10 cellular contexts compared by ENCODE assay signal in genomic region chr3:196757876-196758739, GRCh38. TPM values are rescaled to one million over a fixed set of nuclear protein-coding genes. Genes with fewer than 3 reads are reported as not detected.
DNase-seq lines count a peak whose midpoint lies in the region; ATAC-seq and TF ChIP-seq lines count a peak whose summit lies in the region.
"Had no signal": no experiment of that assay in that cellular context is flagged by ENCODE, and none has a peak within 500 bp of the region (broad histone marks: within the 10 kb centered on the region; RNA-seq: fewer than 3 reads in every experiment).

No MANE protein-coding gene starts in this region.

- H3K27ac Mint-ChIP-seq in activated T-cell treated with anti-CD3 and anti-CD28 coated beads, Interleukin-2, amount 50 U/mL, for 72 hours: peak overlapping the region; percentile 83

- H3K27me3 Mint-ChIP-seq in activated T-cell treated with anti-CD3 and anti-CD28 coated beads, Interleukin-2, amount 50 U/mL, for 72 hours (ENCODE audit: low read depth): no peaks in the 10 kb centered on the region

- CTCF ChIA-PET in HEK293T (lab: Yijun Ruan, JAX): no interaction called here

- no peaks in the 10 kb centered on the region for H3K9me3 ChIP-seq in thyroid gland

- peaks cover 65% of the 10 kb centered on the region for H3K4me1 Mint-ChIP-seq in activated T-cell treated with anti-CD3 and anti-CD28 coated beads, Interleukin-2, amount 50 U/mL, for 72 hours (ENCODE audit: low read depth)

- peaks cover 21 to 45% of the 10 kb centered on the region in 2 donors for H3K36me3 Mint-ChIP-seq in activated T-cell treated with anti-CD3 and anti-CD28 coated beads, Interleukin-2, amount 50 U/mL, for 72 hours (ENCODE audit: insufficient read depth in 2 of 2)

- POLR2A ChIA-PET in HEK293T (lab: Yijun Ruan, JAX): no interaction called here

- H3K4me3 Mint-ChIP-seq in activated T-cell treated with anti-CD3 and anti-CD28 coated beads, Interleukin-2, amount 50 U/mL, for 72 hours: peak overlapping the region; percentile 23 to 57

- H3K27me3 ChIP-seq in thyroid gland: no peaks in the 10 kb centered on the region
- H3K27me3 ChIP-seq: gastroesophageal sphincter had no signal

- no peak overlapping the region for H3K4me3 ChIP-seq in thyroid gland (replicated peaks in 1 of 3)
- H3K4me3 ChIP-seq: gastroesophageal sphincter had no signal

- DNase-seq in activated T-cell treated with anti-CD3 and anti-CD28 coated beads for 48 hours (ENCODE audit: low read depth): peak; percentile 5
- DNase-seq in activated T-cell treated with anti-CD3 and anti-CD28 coated beads, Interleukin-2, amount 50 U/mL, for 1 hour: no peak
- peak in 1 of 2 donors; percentile 15 for DNase-seq in activated T-cell treated with anti-CD3 and anti-CD28 coated beads, Interleukin-2, amount 50 U/mL, for 72 hours
- DNase-seq in fibroblast of the conjunctiva (ENCODE audit: low read depth): peak; percentile 55
- DNase-seq in stimulated activated naive CD8-positive, alpha-beta T cell treated with anti-CD3 and anti-CD28 coated beads, Interleukin-15, Interleukin-2, amounts not matched to agents 100 U/mL and 50 U/mL, for 24 hours: peak; percentile 26
- DNase-seq in thyroid gland: no peak
- no peak for DNase-seq in HEK293T (ENCODE audit: extremely low spot score)
- DNase-seq in COR-L47 (lab: John Stamatoyannopoulos, UW): no peak
- DNase-seq: NCI-H2227 treated with DMSO at 0.1 percent for 48 hours had no signal

- peak; percentile 36 to 45 for ATAC-seq in activated T-cell treated with anti-CD3 and anti-CD28 coated beads, Interleukin-2, amount 50 U/mL, for 72 hours (replicated peaks in 1 of 2)
- ATAC-seq in stimulated activated naive CD8-positive, alpha-beta T cell treated with anti-CD3 and anti-CD28 coated beads, Interleukin-15, Interleukin-2, amounts not matched to agents 100 U/mL and 50 U/mL, for 24 hours: peak; percentile 72
- ATAC-seq: gastroesophageal sphincter had no signal

- no peak overlapping the region for H3K27ac ChIP-seq in thyroid gland
- H3K27ac ChIP-seq: gastroesophageal sphincter had no signal

- H3K4me1 ChIP-seq in thyroid gland: no peaks in the 10 kb centered on the region

- no peak for TF ChIP-seq POLR2A in thyroid gland (IDR thresholded peaks at IDR 0.05)

- WGBS in thyroid gland, 2 donors: 88 to 91% methylated on average over 9 of the region's 9 CpGs

- peaks cover 6 to 7% of the 10 kb centered on the region in 2 donors for H3K9me3 Mint-ChIP-seq in activated T-cell treated with anti-CD3 and anti-CD28 coated beads, Interleukin-2, amount 50 U/mL, for 72 hours

- no peak for TF ChIP-seq CTCF in thyroid gland (IDR thresholded peaks at IDR 0.05)

- intact Hi-C loops in thyroid gland (cut with DNase I): no loop called here

- no peaks in the 10 kb centered on the region for H3K36me3 ChIP-seq in thyroid gland

TF ChIP-seq in HEK293T, 16 proteins besides CTCF, POLR2A, EP300 and RAD21:
- TF ChIP-seq SP1 (IDR thresholded peaks at IDR 0.05) (no peak), ZNF384 (IDR thresholded peaks at IDR 0.05) (no peak), SUZ12 (IDR thresholded peaks at IDR 0.05) (no peak), LEF1 (IDR thresholded peaks at IDR 0.05; ENCODE audit: borderline replicate concordance) (no peak), CTBP1 (IDR thresholded peaks at IDR 0.05; ENCODE audit: borderline replicate concordance) (no peak)

RNA-seq across cellular contexts. Expression of gene PAK2, which starts 18.5 kb away (rescaled TPM):
- total RNA-seq in activated T-cell treated with anti-CD3 and anti-CD28 coated beads, Interleukin-2, amount 50 U/mL, for 72 hours: 100 to 1,000 TPM in 1 of 2 donors, 10 to 100 TPM in 1; 99.9 to 109 TPM
- total RNA-seq in thyroid gland: 10 to 100 TPM; 29.9 to 43.8 (median 39.0) TPM

RNA-seq across cellular contexts. Expression of gene PIGX, which starts 45.9 kb away (rescaled TPM):
- 10 to 100 TPM; 72.7 to 81.6 TPM for total RNA-seq in activated T-cell treated with anti-CD3 and anti-CD28 coated beads, Interleukin-2, amount 50 U/mL, for 72 hours
- total RNA-seq in thyroid gland: 10 to 100 TPM; 23.1 to 40.6 (median 31.3) TPM

RNA-seq across cellular contexts. Expression of gene CEP19, which starts 46.1 kb away (rescaled TPM):
- 1 to 10 TPM; 5.3 to 5.9 TPM for total RNA-seq in activated T-cell treated with anti-CD3 and anti-CD28 coated beads, Interleukin-2, amount 50 U/mL, for 72 hours
- total RNA-seq in thyroid gland: 1 to 10 TPM; 1.2 to 5.2 (median 3.8) TPM

Comparison
In these comparisons a context has a peak if more than half of its experiments do, and no peak if none do; other contexts are left out.
1. DNase-seq: peak in activated T-cell treated with anti-CD3 and anti-CD28 coated beads for 48 hours (single experiment), fibroblast of the conjunctiva (single experiment) and stimulated activated naive CD8-positive, alpha-beta T cell treated with anti-CD3 and anti-CD28 coated beads, Interleukin-15, Interleukin-2, amounts not matched to agents 100 U/mL and 50 U/mL, for 24 hours (single experiment); none in activated T-cell treated with anti-CD3 and anti-CD28 coated beads, Interleukin-2, amount 50 U/mL, for 1 hour (single experiment), thyroid gland (0 of 2), HEK293T (single experiment) and COR-L47 (single experiment).